Comparison of ENCODE assay signal across 22 cellular contexts in genomic region chr4:16704488-16704887, GRCh38.
"Had no signal": no experiment of that assay in that cellular context is flagged by ENCODE, and none has a peak within 500 bp of the region (broad histone marks: within the 10 kb centered on the region; RNA-seq: fewer than 3 reads in every experiment).

No MANE protein-coding gene starts in this region.

- H3K9me3 Mint-ChIP-seq: stimulated activated naive CD8-positive, alpha-beta T cell treated with anti-CD3 and anti-CD28 coated beads, Interleukin-15, Interleukin-2, amounts not matched to agents 100 ng/mL and 50 ng/mL, for 24 hours had no signal

- H3K27ac Mint-ChIP-seq: naive thymus-derived CD8-positive, alpha-beta T cell; natural killer cell treated with Interleukin-12 subunit alpha and Interleukin-12 subunit beta and Interleukin-15 and Interleukin-18, amount 100 ng/mL, for 72 hours; neural progenitor cell; stimulated activated effector memory CD8-positive, alpha-beta T cell treated with anti-CD3 and anti-CD28 coated beads, Interleukin-12 subunit alpha, Interleukin-12 subunit beta, amount 100 ng/mL, for 72 hours; stimulated activated naive B cell treated with anti-CD40 and anti-IgM and Interleukin-4, amounts not matched to agents 10 μg/mL and 1 μg/mL and 100 μg/mL, for 72 hours; stimulated activated naive CD8-positive, alpha-beta T cell treated with anti-CD3 and anti-CD28 coated beads, Interleukin-15, Interleukin-2, amounts not matched to agents 100 ng/mL and 50 ng/mL, for 24 hours had no signal

- H3K4me1 Mint-ChIP-seq: naive B cell; naive thymus-derived CD8-positive, alpha-beta T cell; stimulated activated effector memory CD8-positive, alpha-beta T cell treated with anti-CD3 and anti-CD28 coated beads, Interleukin-12 subunit alpha, Interleukin-12 subunit beta, amount 100 ng/mL, for 72 hours; stimulated activated naive B cell treated with anti-CD40 and anti-IgM and Interleukin-4, amounts not matched to agents 10 μg/mL and 1 μg/mL and 100 μg/mL, for 72 hours had no signal

- ATAC-seq: naive thymus-derived CD8-positive, alpha-beta T cell; natural killer cell treated with Interleukin-12 subunit alpha and Interleukin-12 subunit beta and Interleukin-15 and Interleukin-18, amount 100 ng/mL, for 72 hours; stimulated activated effector memory CD8-positive, alpha-beta T cell treated with anti-CD3 and anti-CD28 coated beads, Interleukin-12 subunit alpha, Interleukin-12 subunit beta, amount 100 ng/mL, for 72 hours; stimulated activated naive B cell treated with anti-CD40 and anti-IgM and Interleukin-4, amounts not matched to agents 10 μg/mL and 1 μg/mL and 100 μg/mL, for 72 hours had no signal

- H3K4me3 Mint-ChIP-seq: naive B cell; naive thymus-derived CD8-positive, alpha-beta T cell; natural killer cell treated with Interleukin-12 subunit alpha and Interleukin-12 subunit beta and Interleukin-15 and Interleukin-18, amount 100 ng/mL, for 72 hours; neural progenitor cell; stimulated activated effector memory CD8-positive, alpha-beta T cell treated with anti-CD3 and anti-CD28 coated beads, Interleukin-12 subunit alpha, Interleukin-12 subunit beta, amount 100 ng/mL, for 72 hours; stimulated activated naive B cell treated with anti-CD40 and anti-IgM and Interleukin-4, amounts not matched to agents 10 μg/mL and 1 μg/mL and 100 μg/mL, for 72 hours; stimulated activated naive CD8-positive, alpha-beta T cell treated with anti-CD3 and anti-CD28 coated beads, Interleukin-15, Interleukin-2, amounts not matched to agents 100 ng/mL and 50 ng/mL, for 24 hours had no signal

- H3K27me3 Mint-ChIP-seq: natural killer cell treated with Interleukin-12 subunit alpha and Interleukin-12 subunit beta and Interleukin-15 and Interleukin-18, amount 100 ng/mL, for 72 hours had no signal

- DNase-seq: naive B cell; naive thymus-derived CD8-positive, alpha-beta T cell; occipital lobe; ovary; right cardiac atrium; right lobe of liver; sigmoid colon; small intestine; stimulated activated CD4-positive, alpha-beta T cell treated with anti-CD3 and anti-CD28 coated beads, Interleukin-15, amount 100 ng/mL, for 24 hours; stimulated activated CD4-positive, alpha-beta T cell treated with anti-CD3 and anti-CD28 coated beads, Interleukin-2, amount 100 ng/mL, for 24 hours; stimulated activated CD4-positive, alpha-beta T cell treated with anti-CD3 and anti-CD28 coated beads, Interleukin-2, amount 100 ng/mL, for 48 hours; stimulated activated CD4-positive, alpha-beta T cell treated with anti-CD3 and anti-CD28 coated beads, Interleukin-4, amount 100 ng/mL, for 24 hours; stimulated activated naive B cell treated with anti-CD40 and anti-IgM and Interleukin-4, amounts not matched to agents 10 μg/mL and 1 μg/mL and 100 μg/mL, for 72 hours; stimulated activated naive CD4-positive, alpha-beta T cell treated with Interleukin-2 at 50 U/mL for 16 hours; stomach; thyroid gland; trophoblast cell; upper lobe of left lung had no signal

- H3K36me3 Mint-ChIP-seq: naive B cell; natural killer cell treated with Interleukin-12 subunit alpha and Interleukin-12 subunit beta and Interleukin-15 and Interleukin-18, amount 100 ng/mL, for 72 hours; stimulated activated effector memory CD8-positive, alpha-beta T cell treated with anti-CD3 and anti-CD28 coated beads, Interleukin-12 subunit alpha, Interleukin-12 subunit beta, amount 100 ng/mL, for 72 hours; stimulated activated naive B cell treated with anti-CD40 and anti-IgM and Interleukin-4, amounts not matched to agents 10 μg/mL and 1 μg/mL and 100 μg/mL, for 72 hours had no signal
